Comparison of ENCODE assay signal across 1 cellular context in the genomic region with DNA sequence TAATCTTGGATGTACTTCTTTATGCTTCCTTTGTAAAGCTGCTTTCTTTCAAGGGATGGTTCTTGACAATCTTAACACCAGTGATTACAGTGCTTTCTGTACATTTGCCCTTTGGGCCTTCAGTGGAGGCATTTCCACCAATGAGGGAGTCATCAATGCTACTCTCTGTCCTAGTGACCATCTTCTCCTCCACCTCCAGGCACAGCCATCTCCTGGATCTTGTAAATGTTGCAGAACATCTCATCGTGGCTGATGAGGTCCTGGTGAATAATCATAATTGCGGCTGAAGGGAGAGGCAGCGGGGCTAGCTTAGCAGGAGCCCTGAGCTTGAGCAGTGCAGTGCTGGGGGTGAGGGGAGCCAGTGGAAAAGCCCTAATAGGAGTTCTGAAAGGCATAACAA.
TF ChIP-seq lines count a peak whose summit lies in the region.

No MANE protein-coding gene starts in this region.

TF ChIP-seq in GM23338, 12 proteins besides CTCF, POLR2A, EP300 and RAD21:
- TF ChIP-seq, protein P1, sequence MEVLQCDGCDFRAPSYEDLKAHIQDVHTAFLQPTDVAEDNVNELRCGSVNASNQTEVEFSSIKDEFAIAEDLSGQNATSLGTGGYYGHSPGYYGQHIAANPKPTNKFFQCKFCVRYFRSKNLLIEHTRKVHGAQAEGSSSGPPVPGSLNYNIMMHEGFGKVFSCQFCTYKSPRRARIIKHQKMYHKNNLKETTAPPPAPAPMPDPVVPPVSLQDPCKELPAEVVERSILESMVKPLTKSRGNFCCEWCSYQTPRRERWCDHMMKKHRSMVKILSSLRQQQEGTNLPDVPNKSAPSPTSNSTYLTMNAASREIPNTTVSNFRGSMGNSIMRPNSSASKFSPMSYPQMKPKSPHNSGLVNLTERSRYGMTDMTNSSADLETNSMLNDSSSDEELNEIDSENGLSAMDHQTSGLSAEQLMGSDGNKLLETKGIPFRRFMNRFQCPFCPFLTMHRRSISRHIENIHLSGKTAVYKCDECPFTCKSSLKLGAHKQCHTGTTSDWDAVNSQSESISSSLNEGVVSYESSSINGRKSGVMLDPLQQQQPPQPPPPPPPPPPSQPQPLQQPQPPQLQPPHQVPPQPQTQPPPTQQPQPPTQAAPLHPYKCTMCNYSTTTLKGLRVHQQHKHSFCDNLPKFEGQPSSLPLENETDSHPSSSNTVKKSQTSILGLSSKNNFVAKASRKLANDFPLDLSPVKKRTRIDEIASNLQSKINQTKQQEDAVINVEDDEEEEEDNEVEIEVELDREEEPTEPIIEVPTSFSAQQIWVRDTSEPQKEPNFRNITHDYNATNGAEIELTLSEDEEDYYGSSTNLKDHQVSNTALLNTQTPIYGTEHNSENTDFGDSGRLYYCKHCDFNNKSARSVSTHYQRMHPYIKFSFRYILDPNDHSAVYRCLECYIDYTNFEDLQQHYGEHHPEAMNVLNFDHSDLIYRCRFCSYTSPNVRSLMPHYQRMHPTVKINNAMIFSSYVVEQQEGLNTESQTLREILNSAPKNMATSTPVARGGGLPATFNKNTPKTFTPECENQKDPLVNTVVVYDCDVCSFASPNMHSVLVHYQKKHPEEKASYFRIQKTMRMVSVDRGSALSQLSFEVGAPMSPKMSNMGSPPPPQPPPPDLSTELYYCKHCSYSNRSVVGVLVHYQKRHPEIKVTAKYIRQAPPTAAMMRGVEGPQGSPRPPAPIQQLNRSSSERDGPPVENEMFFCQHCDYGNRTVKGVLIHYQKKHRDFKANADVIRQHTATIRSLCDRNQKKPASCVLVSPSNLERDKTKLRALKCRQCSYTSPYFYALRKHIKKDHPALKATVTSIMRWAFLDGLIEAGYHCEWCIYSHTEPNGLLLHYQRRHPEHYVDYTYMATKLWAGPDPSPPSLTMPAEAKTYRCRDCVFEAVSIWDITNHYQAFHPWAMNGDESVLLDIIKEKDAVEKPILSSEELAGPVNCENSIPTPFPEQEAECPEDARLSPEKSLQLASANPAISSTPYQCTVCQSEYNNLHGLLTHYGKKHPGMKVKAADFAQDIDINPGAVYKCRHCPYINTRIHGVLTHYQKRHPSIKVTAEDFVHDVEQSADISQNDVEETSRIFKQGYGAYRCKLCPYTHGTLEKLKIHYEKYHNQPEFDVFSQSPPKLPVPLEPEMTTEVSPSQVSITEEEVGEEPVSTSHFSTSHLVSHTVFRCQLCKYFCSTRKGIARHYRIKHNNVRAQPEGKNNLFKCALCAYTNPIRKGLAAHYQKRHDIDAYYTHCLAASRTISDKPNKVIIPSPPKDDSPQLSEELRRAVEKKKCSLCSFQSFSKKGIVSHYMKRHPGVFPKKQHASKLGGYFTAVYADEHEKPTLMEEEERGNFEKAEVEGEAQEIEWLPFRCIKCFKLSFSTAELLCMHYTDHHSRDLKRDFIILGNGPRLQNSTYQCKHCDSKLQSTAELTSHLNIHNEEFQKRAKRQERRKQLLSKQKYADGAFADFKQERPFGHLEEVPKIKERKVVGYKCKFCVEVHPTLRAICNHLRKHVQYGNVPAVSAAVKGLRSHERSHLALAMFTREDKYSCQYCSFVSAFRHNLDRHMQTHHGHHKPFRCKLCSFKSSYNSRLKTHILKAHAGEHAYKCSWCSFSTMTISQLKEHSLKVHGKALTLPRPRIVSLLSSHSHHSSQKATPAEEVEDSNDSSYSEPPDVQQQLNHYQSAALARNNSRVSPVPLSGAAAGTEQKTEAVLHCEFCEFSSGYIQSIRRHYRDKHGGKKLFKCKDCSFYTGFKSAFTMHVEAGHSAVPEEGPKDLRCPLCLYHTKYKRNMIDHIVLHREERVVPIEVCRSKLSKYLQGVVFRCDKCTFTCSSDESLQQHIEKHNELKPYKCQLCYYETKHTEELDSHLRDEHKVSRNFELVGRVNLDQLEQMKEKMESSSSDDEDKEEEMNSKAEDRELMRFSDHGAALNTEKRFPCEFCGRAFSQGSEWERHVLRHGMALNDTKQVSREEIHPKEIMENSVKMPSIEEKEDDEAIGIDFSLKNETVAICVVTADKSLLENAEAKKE (CRISPR knock-in tag; IDR thresholded peaks at IDR 0.05) = no peak
- no peak for TF ChIP-seq EZH2 (IDR thresholded peaks at IDR 0.05; ENCODE audit: low read depth, unreplicated experiment)
- no peak for TF ChIP-seq NANOG (IDR thresholded peaks at IDR 0.05; ENCODE audit: borderline replicate concordance)
- no peak for TF ChIP-seq STAT1 (IDR thresholded peaks at IDR 0.05; ENCODE audit: unreplicated experiment)
- TF ChIP-seq, protein P2, sequence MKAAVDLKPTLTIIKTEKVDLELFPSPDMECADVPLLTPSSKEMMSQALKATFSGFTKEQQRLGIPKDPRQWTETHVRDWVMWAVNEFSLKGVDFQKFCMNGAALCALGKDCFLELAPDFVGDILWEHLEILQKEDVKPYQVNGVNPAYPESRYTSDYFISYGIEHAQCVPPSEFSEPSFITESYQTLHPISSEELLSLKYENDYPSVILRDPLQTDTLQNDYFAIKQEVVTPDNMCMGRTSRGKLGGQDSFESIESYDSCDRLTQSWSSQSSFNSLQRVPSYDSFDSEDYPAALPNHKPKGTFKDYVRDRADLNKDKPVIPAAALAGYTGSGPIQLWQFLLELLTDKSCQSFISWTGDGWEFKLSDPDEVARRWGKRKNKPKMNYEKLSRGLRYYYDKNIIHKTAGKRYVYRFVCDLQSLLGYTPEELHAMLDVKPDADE (IDR thresholded peaks at IDR 0.05) = no peak
- TF ChIP-seq CREB1 (CRISPR knock-in tag; IDR thresholded peaks at IDR 0.05; ENCODE audit: low read depth) = no peak
- TF ChIP-seq, protein P3, sequence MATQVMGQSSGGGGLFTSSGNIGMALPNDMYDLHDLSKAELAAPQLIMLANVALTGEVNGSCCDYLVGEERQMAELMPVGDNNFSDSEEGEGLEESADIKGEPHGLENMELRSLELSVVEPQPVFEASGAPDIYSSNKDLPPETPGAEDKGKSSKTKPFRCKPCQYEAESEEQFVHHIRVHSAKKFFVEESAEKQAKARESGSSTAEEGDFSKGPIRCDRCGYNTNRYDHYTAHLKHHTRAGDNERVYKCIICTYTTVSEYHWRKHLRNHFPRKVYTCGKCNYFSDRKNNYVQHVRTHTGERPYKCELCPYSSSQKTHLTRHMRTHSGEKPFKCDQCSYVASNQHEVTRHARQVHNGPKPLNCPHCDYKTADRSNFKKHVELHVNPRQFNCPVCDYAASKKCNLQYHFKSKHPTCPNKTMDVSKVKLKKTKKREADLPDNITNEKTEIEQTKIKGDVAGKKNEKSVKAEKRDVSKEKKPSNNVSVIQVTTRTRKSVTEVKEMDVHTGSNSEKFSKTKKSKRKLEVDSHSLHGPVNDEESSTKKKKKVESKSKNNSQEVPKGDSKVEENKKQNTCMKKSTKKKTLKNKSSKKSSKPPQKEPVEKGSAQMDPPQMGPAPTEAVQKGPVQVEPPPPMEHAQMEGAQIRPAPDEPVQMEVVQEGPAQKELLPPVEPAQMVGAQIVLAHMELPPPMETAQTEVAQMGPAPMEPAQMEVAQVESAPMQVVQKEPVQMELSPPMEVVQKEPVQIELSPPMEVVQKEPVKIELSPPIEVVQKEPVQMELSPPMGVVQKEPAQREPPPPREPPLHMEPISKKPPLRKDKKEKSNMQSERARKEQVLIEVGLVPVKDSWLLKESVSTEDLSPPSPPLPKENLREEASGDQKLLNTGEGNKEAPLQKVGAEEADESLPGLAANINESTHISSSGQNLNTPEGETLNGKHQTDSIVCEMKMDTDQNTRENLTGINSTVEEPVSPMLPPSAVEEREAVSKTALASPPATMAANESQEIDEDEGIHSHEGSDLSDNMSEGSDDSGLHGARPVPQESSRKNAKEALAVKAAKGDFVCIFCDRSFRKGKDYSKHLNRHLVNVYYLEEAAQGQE (IDR thresholded peaks at IDR 0.05; ENCODE audit: unreplicated experiment) = no peak
TF ChIP-seq in GM23338: peak in this region for 0.
